In the genomic region with DNA sequence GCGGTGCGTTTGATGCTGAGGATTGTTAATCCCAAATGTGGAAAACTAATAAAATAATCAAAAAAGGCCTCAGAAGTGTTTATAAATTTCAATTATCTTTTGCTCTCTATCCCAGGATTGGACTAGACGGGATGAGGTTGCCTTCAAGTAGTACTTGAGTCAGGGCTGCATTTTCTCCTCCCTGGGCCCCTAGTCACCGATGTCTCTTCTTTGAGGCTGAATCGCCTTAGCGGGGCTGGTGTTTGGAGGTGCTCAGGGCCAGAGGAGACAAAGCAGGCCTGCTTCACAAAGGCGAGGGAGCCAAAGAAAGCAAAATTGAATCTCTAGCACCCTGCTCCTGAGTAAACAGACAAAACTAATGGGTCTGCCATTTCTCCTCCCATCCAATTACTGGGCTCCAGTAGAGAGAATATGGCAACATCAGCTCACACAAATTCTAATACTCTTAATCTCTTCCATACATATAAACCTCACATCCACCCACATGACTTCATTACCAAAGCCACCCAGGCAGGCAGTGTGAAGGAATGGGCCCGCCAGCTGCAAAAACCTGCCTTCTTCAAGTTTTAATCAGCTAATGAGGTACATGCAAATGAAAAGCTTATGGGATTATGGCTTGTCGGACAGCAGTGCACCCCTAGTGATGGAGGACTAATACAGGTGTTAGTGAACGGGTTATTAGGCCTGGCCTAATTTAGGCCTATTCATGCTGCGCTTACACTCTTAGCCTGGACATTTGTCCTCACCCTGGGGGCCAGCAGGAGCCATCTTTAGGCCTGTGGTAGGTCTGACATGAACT, we compare ENCODE assay signal across 1 cellular context.
TF ChIP-seq lines count a peak whose summit lies in the region.

No MANE protein-coding gene starts in this region.

TF ChIP-seq in GM23338, 12 proteins besides CTCF, POLR2A, EP300 and RAD21:
- TF ChIP-seq, protein P1, sequence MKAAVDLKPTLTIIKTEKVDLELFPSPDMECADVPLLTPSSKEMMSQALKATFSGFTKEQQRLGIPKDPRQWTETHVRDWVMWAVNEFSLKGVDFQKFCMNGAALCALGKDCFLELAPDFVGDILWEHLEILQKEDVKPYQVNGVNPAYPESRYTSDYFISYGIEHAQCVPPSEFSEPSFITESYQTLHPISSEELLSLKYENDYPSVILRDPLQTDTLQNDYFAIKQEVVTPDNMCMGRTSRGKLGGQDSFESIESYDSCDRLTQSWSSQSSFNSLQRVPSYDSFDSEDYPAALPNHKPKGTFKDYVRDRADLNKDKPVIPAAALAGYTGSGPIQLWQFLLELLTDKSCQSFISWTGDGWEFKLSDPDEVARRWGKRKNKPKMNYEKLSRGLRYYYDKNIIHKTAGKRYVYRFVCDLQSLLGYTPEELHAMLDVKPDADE (IDR thresholded peaks at IDR 0.05) = no peak
- TF ChIP-seq, protein P2, sequence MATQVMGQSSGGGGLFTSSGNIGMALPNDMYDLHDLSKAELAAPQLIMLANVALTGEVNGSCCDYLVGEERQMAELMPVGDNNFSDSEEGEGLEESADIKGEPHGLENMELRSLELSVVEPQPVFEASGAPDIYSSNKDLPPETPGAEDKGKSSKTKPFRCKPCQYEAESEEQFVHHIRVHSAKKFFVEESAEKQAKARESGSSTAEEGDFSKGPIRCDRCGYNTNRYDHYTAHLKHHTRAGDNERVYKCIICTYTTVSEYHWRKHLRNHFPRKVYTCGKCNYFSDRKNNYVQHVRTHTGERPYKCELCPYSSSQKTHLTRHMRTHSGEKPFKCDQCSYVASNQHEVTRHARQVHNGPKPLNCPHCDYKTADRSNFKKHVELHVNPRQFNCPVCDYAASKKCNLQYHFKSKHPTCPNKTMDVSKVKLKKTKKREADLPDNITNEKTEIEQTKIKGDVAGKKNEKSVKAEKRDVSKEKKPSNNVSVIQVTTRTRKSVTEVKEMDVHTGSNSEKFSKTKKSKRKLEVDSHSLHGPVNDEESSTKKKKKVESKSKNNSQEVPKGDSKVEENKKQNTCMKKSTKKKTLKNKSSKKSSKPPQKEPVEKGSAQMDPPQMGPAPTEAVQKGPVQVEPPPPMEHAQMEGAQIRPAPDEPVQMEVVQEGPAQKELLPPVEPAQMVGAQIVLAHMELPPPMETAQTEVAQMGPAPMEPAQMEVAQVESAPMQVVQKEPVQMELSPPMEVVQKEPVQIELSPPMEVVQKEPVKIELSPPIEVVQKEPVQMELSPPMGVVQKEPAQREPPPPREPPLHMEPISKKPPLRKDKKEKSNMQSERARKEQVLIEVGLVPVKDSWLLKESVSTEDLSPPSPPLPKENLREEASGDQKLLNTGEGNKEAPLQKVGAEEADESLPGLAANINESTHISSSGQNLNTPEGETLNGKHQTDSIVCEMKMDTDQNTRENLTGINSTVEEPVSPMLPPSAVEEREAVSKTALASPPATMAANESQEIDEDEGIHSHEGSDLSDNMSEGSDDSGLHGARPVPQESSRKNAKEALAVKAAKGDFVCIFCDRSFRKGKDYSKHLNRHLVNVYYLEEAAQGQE (IDR thresholded peaks at IDR 0.05; ENCODE audit: unreplicated experiment) = no peak
- no peak for TF ChIP-seq STAT1 (IDR thresholded peaks at IDR 0.05; ENCODE audit: unreplicated experiment)
TF ChIP-seq in GM23338: peak in this region for 0.
